In genomic region chr10:52232561-52233350, GRCh38 we compare ENCODE assay signal across 8 cellular contexts.
A peak's percentile ranks its signal among the peaks of the same experiment; 100 is the strongest.
DNase-seq lines count a peak whose midpoint lies in the region; ATAC-seq, FAIRE-seq and TF ChIP-seq lines count a peak whose summit lies in the region.

No MANE protein-coding gene starts in this region.

- H3K27me3 Mint-ChIP-seq in activated naive CD8-positive, alpha-beta T cell treated with anti-CD3 and anti-CD28 coated beads for 36 hours: peaks cover 15% of the 10 kb centered on the region
- no peaks in the 10 kb centered on the region for H3K27me3 Mint-ChIP-seq in memory B cell

- DNase-seq in AG10803 (ENCODE audit: low read depth): no peak
- DNase-seq in activated naive CD8-positive, alpha-beta T cell treated with anti-CD3 and anti-CD28 coated beads for 36 hours: no peak
- no peak for DNase-seq in memory B cell (ENCODE audit: low spot score in 2 of 2)
- DNase-seq in HTR-8/SVneo (ENCODE audit: insufficient read length, low spot score): no peak
- DNase-seq in NCI-H2227 (lab: John Stamatoyannopoulos, UW; ENCODE audit: unreplicated experiment): no peak

- ATAC-seq in GM19372 (IDR thresholded peaks at IDR 0.05; ENCODE audit: low read depth, unreplicated experiment) (peak; percentile 95), HG03378 (IDR thresholded peaks at IDR 0.05; ENCODE audit: unreplicated experiment) (peak; percentile 97), memory B cell (ENCODE audit: low read depth) (peak; percentile 70), GM19397 (IDR thresholded peaks at IDR 0.05; ENCODE audit: unreplicated experiment) (no peak)

- no peaks in the 10 kb centered on the region for H3K9me3 Mint-ChIP-seq in activated naive CD8-positive, alpha-beta T cell treated with anti-CD3 and anti-CD28 coated beads for 36 hours
- H3K9me3 Mint-ChIP-seq in memory B cell: no peaks in the 10 kb centered on the region

- peak overlapping the region; percentile 35 for H3K4me3 Mint-ChIP-seq in activated naive CD8-positive, alpha-beta T cell treated with anti-CD3 and anti-CD28 coated beads for 36 hours
- peak overlapping the region; percentile 73 for H3K4me3 Mint-ChIP-seq in memory B cell

- no peak for TF ChIP-seq CTCF in AG10803 (conservative IDR thresholded peaks at IDR 0.05; ENCODE audit: low read length)

- H3K36me3 Mint-ChIP-seq in activated naive CD8-positive, alpha-beta T cell treated with anti-CD3 and anti-CD28 coated beads for 36 hours: no peaks in the 10 kb centered on the region
- H3K36me3 Mint-ChIP-seq in memory B cell: no peaks in the 10 kb centered on the region

- peaks cover 8% of the 10 kb centered on the region for H3K4me1 Mint-ChIP-seq in activated naive CD8-positive, alpha-beta T cell treated with anti-CD3 and anti-CD28 coated beads for 36 hours
- H3K4me1 Mint-ChIP-seq in memory B cell: peaks cover 9% of the 10 kb centered on the region

- FAIRE-seq in HTR-8/SVneo (lab: Jason Lieb, UNC): no peak

- peak overlapping the region; percentile 19 for H3K27ac Mint-ChIP-seq in activated naive CD8-positive, alpha-beta T cell treated with anti-CD3 and anti-CD28 coated beads for 36 hours
- H3K27ac Mint-ChIP-seq in memory B cell: no peak overlapping the region

- peak overlapping the region; percentile 3; the same call in 1 of the 2 replicates for H3K4me3 ChIP-seq in AG10803 (ENCODE audit: low read length)
